Comparison of ENCODE assay signal across 10 cellular contexts in the genomic region with DNA sequence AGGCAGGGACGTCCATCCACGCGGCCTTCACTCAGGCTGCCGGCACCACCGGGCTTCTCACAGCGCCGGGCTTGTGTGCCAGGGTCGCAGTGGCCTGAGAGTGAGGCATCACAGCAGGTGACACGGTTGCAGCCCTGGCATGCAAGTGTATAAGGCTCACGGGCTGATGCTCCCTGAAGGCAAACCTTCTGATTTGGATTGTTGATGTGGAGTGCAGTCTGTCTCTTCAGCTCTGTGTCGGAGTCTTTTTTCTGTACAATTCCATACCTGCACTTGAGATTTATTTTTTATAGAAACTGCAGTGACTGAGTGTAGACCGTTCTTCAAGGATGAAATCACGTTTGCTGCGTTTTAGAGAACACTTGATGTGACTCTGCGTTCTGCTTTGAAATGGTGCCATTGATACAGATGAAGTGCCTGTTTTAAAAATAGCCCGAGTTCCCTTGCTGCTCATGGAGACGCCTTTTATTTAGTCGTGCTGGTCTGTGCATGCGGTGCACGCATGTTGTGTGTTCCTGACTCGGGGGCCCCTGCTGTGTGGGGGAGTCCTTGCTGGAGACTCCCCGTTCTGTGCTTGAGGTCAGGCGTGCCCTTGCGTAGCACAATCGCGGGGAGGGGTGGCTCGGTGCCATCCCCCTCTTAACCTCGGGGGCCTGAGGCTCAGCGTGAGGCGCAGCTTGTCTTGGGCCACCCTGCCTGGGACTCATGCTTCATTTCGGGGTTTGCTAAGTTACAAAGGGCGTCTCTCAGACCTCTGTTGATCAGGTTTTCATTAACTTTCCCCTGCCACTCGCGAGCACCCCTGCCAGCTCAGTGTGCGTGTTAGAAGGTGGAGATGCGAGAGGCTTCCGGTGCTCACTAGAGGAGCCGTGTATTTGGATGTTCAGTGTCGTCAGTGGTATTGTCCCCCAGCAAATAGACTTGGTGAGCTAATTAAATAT. TPM values are rescaled to one million over a fixed set of nuclear protein-coding genes. Genes with fewer than 3 reads are reported as not detected.
DNase-seq lines count a peak whose midpoint lies in the region; ATAC-seq and TF ChIP-seq lines count a peak whose summit lies in the region.
"Had no signal": no experiment of that assay in that cellular context is flagged by ENCODE, and none has a peak within 500 bp of the region (broad histone marks: within the 10 kb centered on the region; RNA-seq: fewer than 3 reads in every experiment).

No MANE protein-coding gene starts in this region.

- peaks cover 22% of the 10 kb centered on the region for H3K36me3 Mint-ChIP-seq in neural progenitor cell

- H3F3A ChIP-seq in neural progenitor cell (ENCODE audit: low read depth) = no peaks in the 10 kb centered on the region

- peak; percentile 59 for ATAC-seq in GM21786 (IDR thresholded peaks at IDR 0.05; ENCODE audit: unreplicated experiment)
- ATAC-seq: K562 had no signal

- peaks cover 2% of the 10 kb centered on the region for H3K27me3 Mint-ChIP-seq in neural progenitor cell (ENCODE audit: insufficient read depth, low read depth)

- no peaks in the 10 kb centered on the region for H3K27me3 ChIP-seq in Karpas-422 (ENCODE audit: low read length)
- H3K27me3 ChIP-seq in neural progenitor cell = no peaks in the 10 kb centered on the region

- peaks cover 74% of the 10 kb centered on the region for H3K4me1 ChIP-seq in Karpas-422 (ENCODE audit: low read length)
- no peaks in the 10 kb centered on the region for H3K4me1 ChIP-seq in neural progenitor cell

- peaks cover 9% of the 10 kb centered on the region for H3K4me1 Mint-ChIP-seq in neural progenitor cell

- H3K27ac ChIP-seq in Karpas-422 (ENCODE audit: low read length) (peak overlapping the region; percentile 93), neural progenitor cell (no peak overlapping the region)
- H3K27ac ChIP-seq: 22Rv1 had no signal

- H3K9me3 ChIP-seq in Karpas-422 (ENCODE audit: low read length) = no peaks in the 10 kb centered on the region
- H3K9me3 ChIP-seq in neural progenitor cell (ENCODE audit: low read depth) = no peaks in the 10 kb centered on the region

- H4K20me1 ChIP-seq in Karpas-422 (ENCODE audit: insufficient read depth, low read depth, low read length) (no peaks in the 10 kb centered on the region), neural progenitor cell (ENCODE audit: low read depth) (no peaks in the 10 kb centered on the region)

- H3K9me2 ChIP-seq in Karpas-422 (replicated peaks; ENCODE audit: insufficient read depth, low read length) = no peaks in the 10 kb centered on the region

- H3K36me3 ChIP-seq in Karpas-422 (ENCODE audit: insufficient read depth, low read length) = peaks cover 48% of the 10 kb centered on the region
- peaks cover under 1% of the 10 kb centered on the region for H3K36me3 ChIP-seq in neural progenitor cell

- H2AFZ ChIP-seq in Karpas-422 (ENCODE audit: low read length) (no peak overlapping the region), neural progenitor cell (replicated peaks) (no peak overlapping the region)

- peak overlapping the region; percentile 53 for H3K4me3 ChIP-seq in Karpas-422 (ENCODE audit: low read length)
- H3K4me3 ChIP-seq in neural progenitor cell = no peak overlapping the region
- H3K4me3 ChIP-seq: K562 had no signal

- H3K9ac ChIP-seq in Karpas-422 (ENCODE audit: low read length) = peak overlapping the region; percentile 72
- H3K9ac ChIP-seq in neural progenitor cell = no peak overlapping the region

- H3K79me2 ChIP-seq in Karpas-422 (ENCODE audit: low read length) (peaks cover 32% of the 10 kb centered on the region), neural progenitor cell (ENCODE audit: low read depth) (no peaks in the 10 kb centered on the region)

- H3K27ac Mint-ChIP-seq in neural progenitor cell = peak overlapping the region; percentile 44

- peak; percentile 29 for DNase-seq in DMS79 treated with DMSO at 0.1 percent for 48 hours (lab: John Stamatoyannopoulos, UW)
- DNase-seq in DMS79 (lab: John Stamatoyannopoulos, UW) = no peak
- DNase-seq in Karpas-422 = peak; percentile 82
- no peak for DNase-seq in neural progenitor cell (ENCODE audit: low spot score)
- DNase-seq in middle frontal gyrus (ENCODE audit: extremely low spot score, low spot score) = no peak
- DNase-seq in iPS-NIHi7 (ENCODE audit: extremely low spot score) = no peak
- DNase-seq in foreskin melanocyte = no peak

- H3K4me3 Mint-ChIP-seq in neural progenitor cell = no peak overlapping the region

- H3K9me3 Mint-ChIP-seq in neural progenitor cell = no peaks in the 10 kb centered on the region

- TF ChIP-seq CTCF in neural progenitor cell (IDR thresholded peaks at IDR 0.05) = no peak

- H3K4me2 ChIP-seq in Karpas-422 (ENCODE audit: low read depth, low read length, poor library complexity, severe bottlenecking) = peak overlapping the region; percentile 73
- no peak overlapping the region for H3K4me2 ChIP-seq in neural progenitor cell

RNA-seq across cellular contexts. Expression of gene AMN, which starts 21.6 kb away (rescaled TPM):
- total RNA-seq in Karpas-422 (2014; rRNA removed; shearing (Covaris generic); ENCODE audit: low replicate concordance) = 7.7 and 16.7 TPM in 2 replicates
- 0.28 TPM in 1 of 2 replicates, not detected in the other for total RNA-seq in neural progenitor cell (ENCODE audit: low replicate concordance)

Comparison
In these comparisons a context has a peak if more than half of its experiments do, and no peak if none do; other contexts are left out.
1. DNase-seq: peak in DMS79 treated with DMSO at 0.1 percent for 48 hours (single experiment) and Karpas-422 (single experiment); none in DMS79 (single experiment), neural progenitor cell (single experiment), middle frontal gyrus (single experiment), iPS-NIHi7 (single experiment) and foreskin melanocyte (single experiment).